In the genomic region with DNA sequence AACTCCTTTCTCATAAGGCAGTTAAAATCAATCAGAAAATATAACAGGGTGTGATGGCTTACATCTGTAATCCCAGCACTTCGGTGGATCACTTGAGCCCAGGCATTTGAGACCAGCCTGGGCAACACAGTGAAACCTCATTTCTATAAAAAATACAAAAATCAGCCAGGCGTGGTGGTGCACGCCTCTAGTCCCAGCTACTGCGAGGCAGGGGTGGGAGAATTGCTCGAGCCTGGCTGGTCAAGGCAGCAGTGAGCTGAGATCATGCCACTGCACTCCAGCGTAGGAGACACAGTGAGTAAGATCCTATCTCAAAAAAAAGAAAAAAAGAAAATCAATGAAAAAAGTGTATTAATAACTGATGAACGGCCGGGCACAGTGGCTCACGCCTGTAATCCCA, we compare ENCODE assay signal across 25 cellular contexts.
"Had no signal": no experiment of that assay in that cellular context is flagged by ENCODE, and none has a peak within 500 bp of the region (broad histone marks: within the 10 kb centered on the region; RNA-seq: fewer than 3 reads in every experiment).

No MANE protein-coding gene starts in this region.

- H3K27ac Mint-ChIP-seq: immature natural killer cell; naive thymus-derived CD4-positive, alpha-beta T cell; nephron; stimulated activated effector memory CD8-positive, alpha-beta T cell treated with anti-CD3 and anti-CD28 coated beads, Interleukin-12 subunit alpha, Interleukin-12 subunit beta, amount 100 ng/mL, for 72 hours had no signal

- H3K9me3 ChIP-seq: esophagus squamous epithelium, ovary, psoas muscle, sigmoid colon, stomach, testis, tibial nerve, upper lobe of left lung had no signal

- DNase-seq: central memory CD4-positive, alpha-beta T cell; effector memory CD4-positive, alpha-beta T cell; erythroblast; esophagus squamous epithelium; foreskin melanocyte; hypothalamus; immature natural killer cell; mesenchymal stem cell; midbrain; naive thymus-derived CD4-positive, alpha-beta T cell; occipital lobe; ovary; psoas muscle; right cardiac atrium; sigmoid colon; stimulated activated CD4-positive, alpha-beta T cell treated with anti-CD3 and anti-CD28 coated beads, Interleukin-2, amount 100 ng/mL, for 24 hours; stimulated activated CD4-positive, alpha-beta T cell treated with anti-CD3 and anti-CD28 coated beads, Interleukin-4, amount 100 ng/mL, for 24 hours; stimulated activated naive CD4-positive, alpha-beta T cell treated with Interleukin-2 at 50 U/mL for 16 hours; stomach; testis; upper lobe of left lung had no signal

- ATAC-seq: left lobe of liver; naive thymus-derived CD4-positive, alpha-beta T cell; psoas muscle; right cardiac atrium; stimulated activated effector memory CD8-positive, alpha-beta T cell treated with anti-CD3 and anti-CD28 coated beads, Interleukin-12 subunit alpha, Interleukin-12 subunit beta, amount 100 ng/mL, for 72 hours had no signal

- H3K4me3 Mint-ChIP-seq: immature natural killer cell; naive thymus-derived CD4-positive, alpha-beta T cell; nephron; stimulated activated effector memory CD8-positive, alpha-beta T cell treated with anti-CD3 and anti-CD28 coated beads, Interleukin-12 subunit alpha, Interleukin-12 subunit beta, amount 100 ng/mL, for 72 hours had no signal

- H3K27me3 ChIP-seq: esophagus squamous epithelium, ovary, sigmoid colon, stomach, testis, tibial nerve, upper lobe of left lung had no signal

- H3K4me3 ChIP-seq: esophagus squamous epithelium, ovary, psoas muscle, sigmoid colon, stomach, testis, tibial nerve, upper lobe of left lung had no signal

- H3K36me3 ChIP-seq: esophagus squamous epithelium, ovary, sigmoid colon, stomach, tibial nerve, upper lobe of left lung had no signal

- H3K36me3 Mint-ChIP-seq: stimulated activated effector memory CD8-positive, alpha-beta T cell treated with anti-CD3 and anti-CD28 coated beads, Interleukin-12 subunit alpha, Interleukin-12 subunit beta, amount 100 ng/mL, for 72 hours had no signal

- H3K27ac ChIP-seq: esophagus squamous epithelium, ovary, psoas muscle, sigmoid colon, stomach, testis, tibial nerve, upper lobe of left lung had no signal

- H3K27me3 Mint-ChIP-seq: naive thymus-derived CD4-positive, alpha-beta T cell had no signal

- H3K4me1 ChIP-seq: psoas muscle, testis had no signal
